In the genomic region with DNA sequence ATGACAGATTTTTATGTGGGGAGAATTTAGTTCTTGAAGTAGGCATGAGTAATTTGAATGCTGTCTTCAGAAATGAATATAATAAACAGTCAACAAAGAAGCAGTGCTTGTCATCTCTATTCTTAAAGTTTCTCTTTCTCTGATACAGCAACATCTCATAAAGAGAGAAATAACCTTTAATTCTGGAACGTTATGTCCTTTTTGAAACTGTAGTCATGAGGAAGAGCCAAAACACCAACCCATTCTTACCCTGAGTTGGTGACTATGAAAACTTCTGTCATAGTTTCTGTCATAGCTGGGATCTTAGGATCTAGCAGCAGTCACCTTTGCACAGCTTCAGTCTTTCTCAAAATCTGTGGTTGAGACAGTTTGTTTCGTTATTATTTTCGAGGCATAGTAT, we compare ENCODE assay signal across 17 cellular contexts. TPM values are rescaled to one million over a fixed set of nuclear protein-coding genes. Genes with fewer than 3 reads are reported as not detected.
DNase-seq lines count a peak whose midpoint lies in the region; ATAC-seq and TF ChIP-seq lines count a peak whose summit lies in the region.
"Had no signal": no experiment of that assay in that cellular context is flagged by ENCODE, and none has a peak within 500 bp of the region (broad histone marks: within the 10 kb centered on the region; RNA-seq: fewer than 3 reads in every experiment).

No MANE protein-coding gene starts in this region.

- 85 to 92% (median 90%) methylated on average over 3 of the region's 3 CpGs for WGBS in heart left ventricle, 4 donors
- WGBS in psoas muscle, 3 donors = 56 to 82% (median 58%) methylated on average over 3 of the region's 3 CpGs

- intact Hi-C loops in heart left ventricle (cut with DNase I) = no loop called here
- intact Hi-C loops in left cardiac atrium (cut with DNase I) = no loop called here
- intact Hi-C loops in psoas muscle (cut with DNase I) = no loop called here
- intact Hi-C loops in tibial artery (cut with DNase I; ENCODE audit: low total_unique reads) = no loop called here

- no peak for TF ChIP-seq POLR2A in heart left ventricle (IDR thresholded peaks at IDR 0.05)

- H3K36me3 ChIP-seq in heart left ventricle (peaks cover 0 to 89% (median 46%) of the 10 kb centered on the region in 9 donors), psoas muscle (ENCODE audit: insufficient read depth in 1 of 2, low read depth in 1 of 2) (peaks cover 3 to 27% of the 10 kb centered on the region in 2 donors), tibial artery (peaks cover 8 to 19% (median 11%) of the 10 kb centered on the region in 3 donors)

- H3K27ac ChIP-seq in heart left ventricle = peak overlapping the region in 10 of 12 donors; percentile 37 to 90 (median 80)
- H3K27ac ChIP-seq in caudate nucleus (ENCODE audit: low read depth, low read length) = peak overlapping the region; percentile 86
- peak overlapping the region; percentile 60 for H3K27ac ChIP-seq in psoas muscle
- H3K27ac ChIP-seq in tibial artery = peak overlapping the region; percentile 44 to 74

- TF ChIP-seq CTCF in heart left ventricle (IDR thresholded peaks at IDR 0.05) (no peak), psoas muscle (IDR thresholded peaks at IDR 0.05) (no peak), tibial artery (IDR thresholded peaks at IDR 0.05) (no peak)

- ATAC-seq in heart left ventricle (no peak), left cardiac atrium (no peak), psoas muscle (peak in 1 of 4 donors; percentile 3)

- H3K4me1 ChIP-seq in heart left ventricle (peaks cover 3 to 57% (median 31%) of the 10 kb centered on the region in 12 donors), psoas muscle (peaks cover 46% of the 10 kb centered on the region), tibial artery (peaks cover 0 to 72% (median 43%) of the 10 kb centered on the region in 4 donors)

- no peaks in the 10 kb centered on the region for H3K27me3 ChIP-seq in heart left ventricle
- no peaks in the 10 kb centered on the region for H3K27me3 ChIP-seq in psoas muscle (ENCODE audit: insufficient read depth in 3 of 3, low read length in 2 of 3)
- no peaks in the 10 kb centered on the region for H3K27me3 ChIP-seq in tibial artery

- no peak for DNase-seq in heart left ventricle
- DNase-seq in left cardiac atrium = no peak
- DNase-seq in caudate nucleus (lab: John Stamatoyannopoulos, UW) = no peak
- DNase-seq in psoas muscle = no peak
- no peak for DNase-seq in tibial artery
- no peak for DNase-seq in NCI-H345 (lab: John Stamatoyannopoulos, UW)
- DNase-seq in dermis blood vessel endothelial cell = no peak
- DNase-seq in COLO829 (ENCODE audit: low spot score) = no peak
- DNase-seq: Calu3, H9, Kasumi-1, NCI-H1105 treated with DMSO at 0.1 percent for 48 hours, NCI-H187, NCI-H446 had no signal

- H3K4me3 ChIP-seq in heart left ventricle = no peak overlapping the region
- no peak overlapping the region for H3K4me3 ChIP-seq in psoas muscle
- H3K4me3 ChIP-seq in tibial artery = no peak overlapping the region

- H3K9me3 ChIP-seq in heart left ventricle (no peaks in the 10 kb centered on the region), psoas muscle (no peaks in the 10 kb centered on the region), tibial artery (no peaks in the 10 kb centered on the region)

RNA-seq across cellular contexts. Expression of a gene that starts 15.3 kb away (rescaled TPM):
- total RNA-seq in heart left ventricle = 10 to 100 TPM in 5 of 9 donors, 1 to 10 TPM in 4; 8.2 to 78.7 (median 13.0) TPM
- polyA plus RNA-seq in heart left ventricle = 10 to 100 TPM in 1 of 2 donors, 1 to 10 TPM in 1; 7.6 to 12.2 TPM
- 10 to 100 TPM; 23.9 to 24.7 TPM for total RNA-seq in left cardiac atrium
- 10 to 100 TPM in 1 of 4 donors, 1 to 10 TPM in 3; 5.3 to 10.1 (median 6.9) TPM for total RNA-seq in psoas muscle
- 10 to 100 TPM in 1 of 3 donors, 1 to 10 TPM in 2; 3.4 to 10.7 (median 6.6) TPM for polyA plus RNA-seq in psoas muscle
- total RNA-seq in dermis blood vessel endothelial cell = under 0.01 and 0.09 TPM in 2 replicates
- polyA plus RNA-seq: CD14-positive monocyte had no signal

RNA-seq across cellular contexts. Expression of a gene that starts 36.9 kb away (rescaled TPM):
- total RNA-seq in heart left ventricle (under 1 TPM in 4 of 9 donors, not detected in 5; 0.10 to 0.28 (median 0.12) TPM), left cardiac atrium (1 to 10 TPM in 1 of 2 donors, under 1 TPM in 1; 0.47 to 1.1 TPM), psoas muscle (under 1 TPM in 3 of 4 donors, not detected in 1; 0.09 to 0.27 (median 0.10) TPM), dermis blood vessel endothelial cell (0.05 and 0.17 TPM in 2 replicates)
- polyA plus RNA-seq in heart left ventricle (under 1 TPM in 1 of 2 donors, not detected in 1; 0.06 TPM), psoas muscle (under 1 TPM; 0.04 to 0.19 (median 0.15) TPM)
- total RNA-seq: A673, Calu3, G401, H9 had no signal
- polyA plus RNA-seq: CD14-positive monocyte had no signal

RNA-seq across cellular contexts. Expression of a gene that starts 44.5 kb away (rescaled TPM):
- total RNA-seq in heart left ventricle (not detected), left cardiac atrium (not detected), psoas muscle (not detected), dermis blood vessel endothelial cell (not detected in 2 replicates)
- polyA plus RNA-seq in heart left ventricle (under 1 TPM in 1 of 2 donors, not detected in 1; 0.19 TPM), psoas muscle (under 1 TPM in 1 of 3 donors, not detected in 2; 0.08 TPM)
- total RNA-seq: A673, Calu3, G401, H9 had no signal
- polyA plus RNA-seq: CD14-positive monocyte had no signal
